2 cellular contexts compared by ENCODE assay signal in genomic region chr7:150586068-150586777, GRCh38.
TF ChIP-seq lines count a peak whose summit lies in the region.

No MANE protein-coding gene starts in this region.

TF ChIP-seq in liver, 16 proteins besides CTCF, POLR2A, EP300 and RAD21:
- TF ChIP-seq RXRA (IDR thresholded peaks at IDR 0.05), result peak in 1 of 2 donors; percentile 17
- no peak for TF ChIP-seq SP1 (IDR thresholded peaks at IDR 0.05)
- no peak for TF ChIP-seq FOXA1 (IDR thresholded peaks at IDR 0.05)

TF ChIP-seq in HepG2, 621 proteins besides CTCF, POLR2A, EP300 and RAD21:
- TF ChIP-seq ZFP1 (CRISPR knock-in tag; IDR thresholded peaks at IDR 0.05) (no peak), ZNF414 (CRISPR knock-in tag; IDR thresholded peaks at IDR 0.05) (no peak), ZNF549 (CRISPR knock-in tag; IDR thresholded peaks at IDR 0.05) (no peak), CREBL2 (CRISPR knock-in tag; IDR thresholded peaks at IDR 0.05; ENCODE audit: borderline replicate concordance) (no peak), NFIC (IDR thresholded peaks at IDR 0.05; ENCODE audit: low read length) (no peak), ZNF329 (CRISPR knock-in tag; IDR thresholded peaks at IDR 0.05; ENCODE audit: low read depth) (no peak), LRRFIP1 (CRISPR knock-in tag; conservative IDR thresholded peaks at IDR 0.05) (no peak), ZNF740 (CRISPR knock-in tag; IDR thresholded peaks at IDR 0.05) (no peak), ARNT2 (CRISPR knock-in tag; IDR thresholded peaks at IDR 0.05; ENCODE audit: low read depth) (no peak), ZNF709 (CRISPR knock-in tag; IDR thresholded peaks at IDR 0.05) (no peak), AKAP8 (CRISPR knock-in tag; IDR thresholded peaks at IDR 0.05) (no peak), GMEB1 (CRISPR knock-in tag; IDR thresholded peaks at IDR 0.05; ENCODE audit: borderline replicate concordance) (no peak), RNF2 (conservative IDR thresholded peaks at IDR 0.05; ENCODE audit: low read depth) (no peak), ZNF281 (CRISPR knock-in tag; IDR thresholded peaks at IDR 0.05; ENCODE audit: borderline replicate concordance) (no peak), WIZ (CRISPR knock-in tag; IDR thresholded peaks at IDR 0.05) (no peak), ZFP36L2 (CRISPR knock-in tag; IDR thresholded peaks at IDR 0.05) (no peak), ZNF550 (CRISPR knock-in tag; IDR thresholded peaks at IDR 0.05; ENCODE audit: borderline replicate concordance) (no peak), ZBTB33 (CRISPR knock-in tag; IDR thresholded peaks at IDR 0.05) (no peak)
